16 cellular contexts compared by ENCODE assay signal in the genomic region with DNA sequence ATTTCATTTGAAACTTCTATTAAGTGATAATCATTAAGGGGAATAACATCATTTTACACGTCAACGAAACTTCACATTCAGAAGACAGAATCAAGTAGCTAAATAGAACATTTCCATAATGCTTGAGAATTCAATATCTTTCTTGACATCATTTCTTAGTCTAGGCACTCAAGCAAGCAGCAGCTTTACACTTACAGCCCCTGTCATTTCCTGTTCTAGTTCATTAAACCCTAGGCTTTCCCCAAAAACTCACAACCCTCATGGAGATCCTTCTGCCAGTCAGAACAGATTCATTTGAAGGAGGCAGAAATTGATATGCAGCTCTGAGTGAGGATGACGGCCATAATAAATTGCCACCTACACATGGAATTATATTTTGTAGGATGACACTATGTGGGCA. TPM values are rescaled to one million over a fixed set of nuclear protein-coding genes. Genes with fewer than 3 reads are reported as not detected.
DNase-seq lines count a peak whose midpoint lies in the region; ATAC-seq and TF ChIP-seq lines count a peak whose summit lies in the region.
"Had no signal": no experiment of that assay in that cellular context is flagged by ENCODE, and none has a peak within 500 bp of the region (broad histone marks: within the 10 kb centered on the region; RNA-seq: fewer than 3 reads in every experiment).

No MANE protein-coding gene starts in this region.

- CTCF ChIA-PET in activated CD8-positive, alpha-beta T cell treated with anti-CD3 and anti-CD28 coated beads for 36 hours (lab: Charles Lee): interaction anchor here (1.2 kb wide), 1 partner anchor 71 kb away, joined by 3 read pairs; no protein-coding TSS in a partner anchor

- peaks cover 5% of the 10 kb centered on the region; the same call in 1 of the 2 replicates for H3F3A ChIP-seq in Loucy (ENCODE audit: low read depth)

- H3K36me3 Mint-ChIP-seq in memory B cell: no peaks in the 10 kb centered on the region
- no peaks in the 10 kb centered on the region for H3K36me3 Mint-ChIP-seq in activated CD8-positive, alpha-beta T cell treated with anti-CD3 and anti-CD28 coated beads for 36 hours (ENCODE audit: low read depth)
- H3K36me3 Mint-ChIP-seq: CD4-positive, alpha-beta memory T cell had no signal

- no peak for TF ChIP-seq CTCF in Loucy (conservative IDR thresholded peaks at IDR 0.05; ENCODE audit: low read length)
- TF ChIP-seq CTCF in activated CD8-positive, alpha-beta T cell treated with anti-CD3 and anti-CD28 coated beads for 36 hours (IDR thresholded peaks at IDR 0.05): no peak

- no peaks in the 10 kb centered on the region for H4K20me1 ChIP-seq in Loucy (ENCODE audit: insufficient read depth, low read length, poor library complexity, severe bottlenecking)

- no peaks in the 10 kb centered on the region for H3K9me3 Mint-ChIP-seq in memory B cell
- H3K9me3 Mint-ChIP-seq in activated CD8-positive, alpha-beta T cell treated with anti-CD3 and anti-CD28 coated beads for 36 hours: no peaks in the 10 kb centered on the region
- H3K9me3 Mint-ChIP-seq: CD4-positive, alpha-beta memory T cell; H9 had no signal

- peak overlapping the region; percentile 61; the same call in 1 of the 2 replicates for H2AFZ ChIP-seq in Loucy (ENCODE audit: low read length)

- peak overlapping the region; percentile 5 for H3K9ac ChIP-seq in Loucy (ENCODE audit: low read depth, low read length, poor library complexity, severe bottlenecking)
- H3K9ac ChIP-seq: KMS-11 had no signal

- intact Hi-C loops in activated CD8-positive, alpha-beta T cell treated with anti-CD3 and anti-CD28 coated beads for 36 hours (cut with micrococcal nuclease): no loop called here

- DNase-seq in NCI-H2227 treated with DMSO at 0.1 percent for 48 hours (lab: John Stamatoyannopoulos, UW): peak; percentile 65
- DNase-seq in NCI-H2227 (lab: John Stamatoyannopoulos, UW; ENCODE audit: unreplicated experiment): no peak
- DNase-seq in memory B cell (ENCODE audit: low spot score in 2 of 2): no peak
- DNase-seq in DMS53 (lab: John Stamatoyannopoulos, UW): no peak
- DNase-seq in activated CD8-positive, alpha-beta T cell treated with anti-CD3 and anti-CD28 coated beads for 36 hours: no peak
- DNase-seq: CD4-positive, alpha-beta memory T cell; DMS153; DND-41; EL; H9 had no signal

- H3K4me1 ChIP-seq in Loucy (ENCODE audit: insufficient read depth, low read length, poor library complexity, severe bottlenecking): peaks cover 51% of the 10 kb centered on the region

- H3K79me2 ChIP-seq in Loucy (ENCODE audit: insufficient read depth, low read length): no peaks in the 10 kb centered on the region

- ATAC-seq in memory B cell (ENCODE audit: low read depth) (peak; percentile 55), HG03135 (IDR thresholded peaks at IDR 0.05; ENCODE audit: unreplicated experiment) (no peak)
- no peak for ATAC-seq in activated CD8-positive, alpha-beta T cell treated with anti-CD3 and anti-CD28 coated beads for 36 hours

- H3K27me3 ChIP-seq in Loucy (ENCODE audit: insufficient read depth, low read length, poor library complexity, severe bottlenecking): no peaks in the 10 kb centered on the region

- no peaks in the 10 kb centered on the region for H3K36me3 ChIP-seq in Loucy (ENCODE audit: insufficient read depth, low read length)

- no peak overlapping the region for H3K4me3 Mint-ChIP-seq in memory B cell
- H3K4me3 Mint-ChIP-seq in activated CD8-positive, alpha-beta T cell treated with anti-CD3 and anti-CD28 coated beads for 36 hours: no peak overlapping the region
- H3K4me3 Mint-ChIP-seq: B cell; CD4-positive, alpha-beta memory T cell; H9 had no signal

- H3K27me3 Mint-ChIP-seq in memory B cell: peaks cover 5% of the 10 kb centered on the region
- peaks cover 16% of the 10 kb centered on the region for H3K27me3 Mint-ChIP-seq in activated CD8-positive, alpha-beta T cell treated with anti-CD3 and anti-CD28 coated beads for 36 hours
- H3K27me3 Mint-ChIP-seq: CD4-positive, alpha-beta memory T cell had no signal

- no peaks in the 10 kb centered on the region for H3K9me2 ChIP-seq in Loucy (replicated peaks; ENCODE audit: low read depth, low read length)

- POLR2A ChIA-PET in activated CD8-positive, alpha-beta T cell treated with anti-CD3 and anti-CD28 coated beads for 36 hours (lab: Charles Lee): interaction anchor here (0.8 kb wide), 1 partner anchor 27 kb away, joined by 3 read pairs; no protein-coding TSS in a partner anchor

- peak overlapping the region; percentile 3 for H3K4me2 ChIP-seq in Loucy (ENCODE audit: low read depth, low read length, poor library complexity, severe bottlenecking)
- H3K4me2 ChIP-seq: KMS-11 had no signal

- H3K4me1 Mint-ChIP-seq in memory B cell: peaks cover 6% of the 10 kb centered on the region
- peaks cover 10% of the 10 kb centered on the region for H3K4me1 Mint-ChIP-seq in activated CD8-positive, alpha-beta T cell treated with anti-CD3 and anti-CD28 coated beads for 36 hours (ENCODE audit: low read depth)

- H3K4me3 ChIP-seq in Loucy (ENCODE audit: low read length, poor library complexity, severe bottlenecking): no peak overlapping the region

- no peak overlapping the region for H3K27ac Mint-ChIP-seq in memory B cell
- H3K27ac Mint-ChIP-seq in activated CD8-positive, alpha-beta T cell treated with anti-CD3 and anti-CD28 coated beads for 36 hours: no peak overlapping the region
- H3K27ac Mint-ChIP-seq: B cell; CD4-positive, alpha-beta memory T cell; H9 had no signal

- peaks cover 2% of the 10 kb centered on the region; the same call in 1 of the 2 replicates for H3K9me3 ChIP-seq in Loucy (ENCODE audit: insufficient read depth, low read depth, low read length)

RNA-seq across cellular contexts. Expression of gene HORMAD2, which starts 5.3 kb away (rescaled TPM):
- not detected for total RNA-seq in activated CD8-positive, alpha-beta T cell treated with anti-CD3 and anti-CD28 coated beads for 36 hours
- total RNA-seq: B cell; CD4-positive, alpha-beta memory T cell; G401; H1; H9 had no signal
